ENCODE assay signal across 12 cellular contexts in the genomic region with DNA sequence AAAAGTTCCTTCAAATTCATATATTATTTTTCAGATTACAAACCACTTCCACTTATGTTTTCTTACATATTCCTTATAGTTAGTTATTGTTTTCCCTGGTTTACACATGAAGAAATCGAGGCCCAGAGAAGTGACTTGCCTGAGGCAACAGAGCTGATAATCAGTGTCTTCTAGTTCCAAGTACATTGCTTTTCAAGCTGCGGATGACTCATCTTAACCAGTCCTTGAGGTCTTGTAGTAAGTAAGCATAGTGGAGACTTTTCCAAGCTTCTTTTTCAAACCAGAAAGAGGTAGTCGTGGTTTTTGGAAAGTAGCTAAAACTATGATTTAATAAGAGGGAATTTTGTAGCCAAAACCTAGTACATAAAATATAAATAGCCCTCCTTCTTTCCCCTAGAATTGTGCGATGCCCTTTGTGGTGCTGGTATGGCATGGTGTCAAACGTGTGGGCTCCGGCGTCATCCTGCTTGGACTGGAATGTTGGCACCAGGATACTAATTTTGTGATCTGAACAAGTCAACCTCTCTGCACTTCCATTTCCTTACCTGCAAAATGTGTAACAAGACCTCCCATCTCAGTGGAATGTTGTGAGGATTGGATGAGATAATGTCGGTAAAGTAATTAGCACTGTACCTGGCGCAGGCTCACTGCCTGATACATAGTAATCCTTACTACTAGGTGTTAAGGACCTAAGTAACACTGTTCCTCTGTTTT. TPM values are rescaled to one million over a fixed set of nuclear protein-coding genes. Genes with fewer than 3 reads are reported as not detected.
DNase-seq lines count a peak whose midpoint lies in the region; ATAC-seq and TF ChIP-seq lines count a peak whose summit lies in the region.
"Had no signal": no experiment of that assay in that cellular context is flagged by ENCODE, and none has a peak within 500 bp of the region (broad histone marks: within the 10 kb centered on the region; RNA-seq: fewer than 3 reads in every experiment).

No MANE protein-coding gene starts in this region.

- POLR2A ChIA-PET in activated CD8-positive, alpha-beta T cell treated with anti-CD3 and anti-CD28 coated beads for 36 hours (lab: Charles Lee): no interaction called here
- POLR2A ChIA-PET in activated CD8-positive, alpha-beta T cell treated with anti-CD3 and anti-CD28 coated beads, Interleukin-2, amount 10 ng/mL, durations not matched to agents 7 days and 5 days (lab: Charles Lee): no interaction called here

- no peak for TF ChIP-seq POLR2A in adrenal gland (IDR thresholded peaks at IDR 0.05)

- H3K9me3 Mint-ChIP-seq in activated CD8-positive, alpha-beta T cell treated with anti-CD3 and anti-CD28 coated beads for 36 hours: peaks cover 2% of the 10 kb centered on the region
- H3K9me3 Mint-ChIP-seq in activated CD8-positive, alpha-beta T cell treated with anti-CD3 and anti-CD28 coated beads, Interleukin-2, amount 10 ng/mL, durations not matched to agents 7 days and 5 days (ENCODE audit: insufficient read depth): no peaks in the 10 kb centered on the region

- H3K27ac ChIP-seq in adrenal gland (peak overlapping the region in 1 of 5 donors; percentile 11), foreskin keratinocyte (peak overlapping the region; percentile 47), upper lobe of right lung (no peak overlapping the region)

- H3K36me3 ChIP-seq in adrenal gland (replicated peaks in 1 of 2): no peaks in the 10 kb centered on the region
- no peaks in the 10 kb centered on the region for H3K36me3 ChIP-seq in upper lobe of right lung

- WGBS in adrenal gland, 4 donors: 46 to 61% (median 50%) methylated on average over 9 of the region's 9 CpGs

- peak; percentile 53 for ATAC-seq in activated CD8-positive, alpha-beta T cell treated with anti-CD3 and anti-CD28 coated beads for 36 hours
- ATAC-seq in activated CD8-positive, alpha-beta T cell treated with anti-CD3 and anti-CD28 coated beads, Interleukin-2, amount 10 ng/mL, durations not matched to agents 7 days and 5 days: no peak
- ATAC-seq in foreskin keratinocyte (peak; percentile 85), upper lobe of right lung (peak; percentile 23), HG03039 (IDR thresholded peaks at IDR 0.05; ENCODE audit: unreplicated experiment) (no peak)

- TF ChIP-seq CTCF in activated CD8-positive, alpha-beta T cell treated with anti-CD3 and anti-CD28 coated beads for 36 hours (IDR thresholded peaks at IDR 0.05): no peak
- TF ChIP-seq CTCF in adrenal gland (IDR thresholded peaks at IDR 0.05): no peak
- no peak for TF ChIP-seq CTCF in foreskin keratinocyte (conservative IDR thresholded peaks at IDR 0.05)
- no peak for TF ChIP-seq CTCF in upper lobe of right lung (IDR thresholded peaks at IDR 0.05)

- no peak overlapping the region for H3K27ac Mint-ChIP-seq in activated CD8-positive, alpha-beta T cell treated with anti-CD3 and anti-CD28 coated beads for 36 hours
- H3K27ac Mint-ChIP-seq in activated CD8-positive, alpha-beta T cell treated with anti-CD3 and anti-CD28 coated beads, Interleukin-2, amount 10 ng/mL, durations not matched to agents 7 days and 5 days: no peak overlapping the region

- H3K27me3 ChIP-seq in adrenal gland: no peaks in the 10 kb centered on the region
- H3K27me3 ChIP-seq in foreskin keratinocyte: no peaks in the 10 kb centered on the region
- H3K27me3 ChIP-seq in upper lobe of right lung: no peaks in the 10 kb centered on the region

- intact Hi-C loops in activated CD8-positive, alpha-beta T cell treated with anti-CD3 and anti-CD28 coated beads for 36 hours (cut with micrococcal nuclease): no loop called here
- intact Hi-C loops in adrenal gland (cut with DNase I): no loop called here
- intact Hi-C loops in upper lobe of right lung (cut with DNase I): no loop called here

- no peak overlapping the region for H3K4me3 Mint-ChIP-seq in activated CD8-positive, alpha-beta T cell treated with anti-CD3 and anti-CD28 coated beads for 36 hours
- no peak overlapping the region for H3K4me3 Mint-ChIP-seq in activated CD8-positive, alpha-beta T cell treated with anti-CD3 and anti-CD28 coated beads, Interleukin-2, amount 10 ng/mL, durations not matched to agents 7 days and 5 days

- H3K4me1 Mint-ChIP-seq in activated CD8-positive, alpha-beta T cell treated with anti-CD3 and anti-CD28 coated beads for 36 hours (ENCODE audit: low read depth): peaks cover 5% of the 10 kb centered on the region
- H3K4me1 Mint-ChIP-seq in activated CD8-positive, alpha-beta T cell treated with anti-CD3 and anti-CD28 coated beads, Interleukin-2, amount 10 ng/mL, durations not matched to agents 7 days and 5 days (ENCODE audit: low read depth): no peaks in the 10 kb centered on the region

- no peaks in the 10 kb centered on the region for H3K9me3 ChIP-seq in adrenal gland (replicated peaks in 1 of 3)
- no peaks in the 10 kb centered on the region for H3K9me3 ChIP-seq in upper lobe of right lung

- H3K4me3 ChIP-seq in adrenal gland (no peak overlapping the region), upper lobe of right lung (no peak overlapping the region)

- no peak for DNase-seq in activated CD8-positive, alpha-beta T cell treated with anti-CD3 and anti-CD28 coated beads for 36 hours
- DNase-seq in activated CD8-positive, alpha-beta T cell treated with anti-CD3 and anti-CD28 coated beads, Interleukin-2, amount 10 ng/mL, durations not matched to agents 7 days and 5 days: no peak
- peak in 4 of 7 donors; percentile 28 to 46 (median 32) for DNase-seq in adrenal gland
- peak; percentile 75 to 89 for DNase-seq in foreskin keratinocyte
- no peak for DNase-seq in upper lobe of right lung
- DNase-seq in activated CD4-positive, CD25-positive, alpha-beta regulatory T cell (lab: John Stamatoyannopoulos, UW): no peak
- DNase-seq in NCI-H510A (lab: John Stamatoyannopoulos, UW): no peak
- DNase-seq: activated CD4-positive, alpha-beta T cell treated with anti-CD3 and anti-CD28 coated beads, Interleukin-2, amount 50 U/mL, for 48 hours; AML-193; central memory CD4-positive, alpha-beta T cell; SIG-M5 had no signal

- peaks cover 27% of the 10 kb centered on the region for H3K27me3 Mint-ChIP-seq in activated CD8-positive, alpha-beta T cell treated with anti-CD3 and anti-CD28 coated beads for 36 hours
- H3K27me3 Mint-ChIP-seq in activated CD8-positive, alpha-beta T cell treated with anti-CD3 and anti-CD28 coated beads, Interleukin-2, amount 10 ng/mL, durations not matched to agents 7 days and 5 days (ENCODE audit: low read depth): peaks cover 33% of the 10 kb centered on the region

- H3K36me3 Mint-ChIP-seq in activated CD8-positive, alpha-beta T cell treated with anti-CD3 and anti-CD28 coated beads for 36 hours (ENCODE audit: low read depth): peaks cover 2% of the 10 kb centered on the region
- peaks cover 2% of the 10 kb centered on the region for H3K36me3 Mint-ChIP-seq in activated CD8-positive, alpha-beta T cell treated with anti-CD3 and anti-CD28 coated beads, Interleukin-2, amount 10 ng/mL, durations not matched to agents 7 days and 5 days (ENCODE audit: low read depth)

- CTCF ChIA-PET in activated CD8-positive, alpha-beta T cell treated with anti-CD3 and anti-CD28 coated beads for 36 hours (lab: Charles Lee): no interaction called here
- CTCF ChIA-PET in activated CD8-positive, alpha-beta T cell treated with anti-CD3 and anti-CD28 coated beads, Interleukin-2, amount 10 ng/mL, durations not matched to agents 7 days and 5 days (lab: Charles Lee): interaction anchor here (2.1 kb wide), 1 partner anchor 11 kb away, joined by 5 read pairs; no protein-coding TSS in a partner anchor

- peaks cover 0 to 6% of the 10 kb centered on the region in 2 donors for H3K4me1 ChIP-seq in adrenal gland (replicated peaks in 1 of 2)
- H3K4me1 ChIP-seq in foreskin keratinocyte: peaks cover 12% of the 10 kb centered on the region
- no peaks in the 10 kb centered on the region for H3K4me1 ChIP-seq in upper lobe of right lung

RNA-seq across cellular contexts. Expression of a gene that starts 19.0 kb away (rescaled TPM):
- 10 to 100 TPM; 57.6 to 62.2 TPM for total RNA-seq in activated CD8-positive, alpha-beta T cell treated with anti-CD3 and anti-CD28 coated beads for 36 hours
- 10 to 100 TPM; 72.2 to 76.6 TPM for total RNA-seq in activated CD8-positive, alpha-beta T cell treated with anti-CD3 and anti-CD28 coated beads, Interleukin-2, amount 10 ng/mL, durations not matched to agents 7 days and 5 days
- total RNA-seq in adrenal gland (10 to 100 TPM; 31.7 to 74.6 (median 60.9) TPM), foreskin keratinocyte (113 and 118 TPM in 2 replicates), upper lobe of right lung (77.5 TPM)
- polyA plus RNA-seq in adrenal gland (10 to 100 TPM; 14.1 to 53.7 (median 28.8) TPM), foreskin keratinocyte (17.7 and 22.1 TPM in 2 replicates)

Comparison
In these comparisons a context has a peak if more than half of its experiments do, and no peak if none do; other contexts are left out.
1. ATAC-seq: peak in activated CD8-positive, alpha-beta T cell treated with anti-CD3 and anti-CD28 coated beads for 36 hours (single experiment), foreskin keratinocyte (single experiment) and upper lobe of right lung (single experiment); none in activated CD8-positive, alpha-beta T cell treated with anti-CD3 and anti-CD28 coated beads, Interleukin-2, amount 10 ng/mL, durations not matched to agents 7 days and 5 days (single experiment) and HG03039 (single experiment).
2. DNase-seq: peak in adrenal gland (4 of 7) and foreskin keratinocyte (2 of 2); none in activated CD8-positive, alpha-beta T cell treated with anti-CD3 and anti-CD28 coated beads for 36 hours (single experiment), activated CD8-positive, alpha-beta T cell treated with anti-CD3 and anti-CD28 coated beads, Interleukin-2, amount 10 ng/mL, durations not matched to agents 7 days and 5 days (single experiment), upper lobe of right lung (single experiment), activated CD4-positive, CD25-positive, alpha-beta regulatory T cell (0 of 4) and NCI-H510A (single experiment).